ENCODE assay signal across 6 cellular contexts in genomic region chr10:2023687-2024086, GRCh38.
"Had no signal": no experiment of that assay in that cellular context is flagged by ENCODE, and none has a peak within 500 bp of the region (broad histone marks: within the 10 kb centered on the region; RNA-seq: fewer than 3 reads in every experiment).

No MANE protein-coding gene starts in this region.

- H3K27ac Mint-ChIP-seq: IgD-negative memory B cell had no signal

- ATAC-seq: HepG2, K562 had no signal

- H3K9me3 Mint-ChIP-seq: IgD-negative memory B cell had no signal

- DNase-seq: IMR-90, KBM-7 had no signal

- H3K36me3 Mint-ChIP-seq: IgD-negative memory B cell had no signal

- H3K4me3 Mint-ChIP-seq: IgD-negative memory B cell had no signal

- H3K4me3 ChIP-seq: K562 had no signal

- H3K27ac ChIP-seq: HL-60 had no signal

- H3K4me1 Mint-ChIP-seq: IgD-negative memory B cell had no signal
